Comparison of ENCODE assay signal across 1 cellular context in the genomic region with DNA sequence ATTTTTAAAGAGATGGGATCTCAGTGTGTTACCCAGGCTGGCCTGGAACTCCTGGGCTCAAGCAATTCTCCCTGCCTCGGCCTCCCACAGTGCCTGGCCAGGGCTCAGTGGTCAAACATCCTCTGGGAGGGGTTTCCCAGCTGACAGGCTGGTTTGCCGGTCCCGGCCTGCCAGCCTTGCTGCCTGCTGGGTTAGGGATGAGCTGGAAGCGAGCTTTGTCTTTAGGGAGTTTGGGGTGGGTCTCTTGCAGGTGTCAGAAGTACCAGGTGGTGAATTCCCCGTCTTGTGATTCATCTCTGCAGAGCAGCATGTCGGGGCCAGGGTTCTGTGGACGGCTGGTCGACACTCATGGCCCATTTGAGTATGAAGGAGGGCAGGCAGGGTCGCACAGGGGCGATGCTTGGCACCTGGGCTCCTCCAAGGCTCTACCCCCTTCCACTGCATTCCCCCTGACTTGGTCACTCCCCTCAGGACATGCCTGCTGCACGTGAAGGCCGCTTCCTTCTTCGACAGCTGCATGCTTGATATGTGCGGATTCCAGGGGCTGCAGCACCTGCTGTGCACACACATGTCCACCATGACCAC.
TF ChIP-seq lines count a peak whose summit lies in the region.

No MANE protein-coding gene starts in this region.

TF ChIP-seq in H1, 55 proteins besides CTCF, POLR2A, EP300 and RAD21:
- TF ChIP-seq BRCA1 (IDR thresholded peaks at IDR 0.05; ENCODE audit: low read depth, low read length) (no peak), SIN3A (conservative IDR thresholded peaks at IDR 0.05 in 1 of 2, IDR thresholded peaks at IDR 0.05 in 1 of 2; ENCODE audit: low read depth in 1 of 2, low read length in 2 of 2) (0 out of 4 replicates have a peak, but pooled peaks of 1 of the 2 experiments have one; percentile 47), CREB1 (IDR thresholded peaks at IDR 0.05) (no peak), TBP (IDR thresholded peaks at IDR 0.05; ENCODE audit: low read depth, low read length) (no peak)
